Comparison of ENCODE assay signal across 9 cellular contexts in the genomic region with DNA sequence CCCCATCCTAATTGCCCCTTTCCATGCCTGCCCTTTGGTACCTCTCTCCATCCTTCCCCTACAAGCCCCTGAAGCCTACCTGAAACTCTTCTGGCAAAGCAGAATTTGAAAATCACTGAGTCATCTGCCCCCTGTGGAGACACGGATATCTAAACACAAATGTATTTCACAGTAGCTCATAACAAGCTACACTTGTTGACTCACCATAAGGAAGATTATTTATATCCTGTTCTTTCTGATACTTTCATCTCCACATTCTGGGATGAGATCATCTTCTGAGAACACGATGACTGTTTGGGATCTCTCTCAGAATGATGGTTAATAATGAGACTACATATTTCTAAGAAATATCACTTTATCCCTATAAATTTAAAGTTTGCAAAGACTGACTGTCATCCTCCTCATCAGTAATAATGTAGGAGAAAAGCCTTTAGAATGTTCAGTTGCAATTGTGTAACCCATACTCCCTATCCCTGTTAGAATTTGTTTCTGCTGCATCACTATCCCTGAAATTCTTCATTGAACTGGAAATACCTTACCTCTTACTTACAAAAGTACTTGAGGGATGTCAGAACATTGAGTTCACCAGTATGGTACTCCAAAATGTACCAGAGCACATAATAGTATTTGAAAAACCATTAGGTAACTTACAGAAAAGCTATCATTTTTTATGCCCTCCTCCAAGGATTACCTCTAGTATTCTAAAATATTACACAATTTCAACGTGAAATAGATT. TPM values are rescaled to one million over a fixed set of nuclear protein-coding genes. Genes with fewer than 3 reads are reported as not detected.
DNase-seq lines count a peak whose midpoint lies in the region; ATAC-seq, FAIRE-seq and TF ChIP-seq lines count a peak whose summit lies in the region.
"Had no signal": no experiment of that assay in that cellular context is flagged by ENCODE, and none has a peak within 500 bp of the region (broad histone marks: within the 10 kb centered on the region; RNA-seq: fewer than 3 reads in every experiment).

No MANE protein-coding gene starts in this region.

- dilution Hi-C loops in keratinocyte (cut with MboI; ENCODE audit: extremely low pct_ligation_motif_present, low sequenced_read_pairs), result no loop called here

- POLR2A ChIA-PET in WTC11 (lab: Charles Lee), result interaction anchor here (0.7 kb wide), 1 partner anchor 695 kb away, joined by 3 read pairs; no protein-coding TSS in a partner anchor

- H3K36me3 Mint-ChIP-seq in WTC11, result no peaks in the 10 kb centered on the region
- no peaks in the 10 kb centered on the region for H3K36me3 Mint-ChIP-seq in activated naive CD4-positive, alpha-beta T cell treated with anti-CD3 and anti-CD28 coated beads, Interleukin-2, amount 50 U/mL, for 72 hours
- H3K36me3 Mint-ChIP-seq in activated T-cell treated with anti-CD3 and anti-CD28 coated beads, Interleukin-2, amount 50 U/mL, for 72 hours (ENCODE audit: insufficient read depth in 2 of 2), result no peaks in the 10 kb centered on the region

- no peaks in the 10 kb centered on the region for H3K27me3 ChIP-seq in keratinocyte (ENCODE audit: control insufficient read depth, extremely low read depth, insufficient read depth, low read length)

- ATAC-seq in HG03354 (IDR thresholded peaks at IDR 0.05; ENCODE audit: poor library complexity, severe bottlenecking, unreplicated experiment) (peak; percentile 58), WTC11 (no peak; the same call in 1 of the 2 replicates), HG03139 (IDR thresholded peaks at IDR 0.05; ENCODE audit: unreplicated experiment) (no peak)
- ATAC-seq in activated naive CD4-positive, alpha-beta T cell treated with anti-CD3 and anti-CD28 coated beads, Interleukin-2, amount 50 U/mL, for 72 hours, result no peak
- no peak for ATAC-seq in activated T-cell treated with anti-CD3 and anti-CD28 coated beads, Interleukin-2, amount 50 U/mL, for 72 hours (replicated peaks in 1 of 2)
- ATAC-seq: HepG2 had no signal

- no peaks in the 10 kb centered on the region for H3K27me3 Mint-ChIP-seq in WTC11 (ENCODE audit: low read depth)
- H3K27me3 Mint-ChIP-seq in activated T-cell treated with anti-CD3 and anti-CD28 coated beads, Interleukin-2, amount 50 U/mL, for 72 hours (ENCODE audit: low read depth), result peaks cover 18% of the 10 kb centered on the region

- CTCF ChIA-PET in WTC11 (lab: Charles Lee), result interaction anchor here (1.2 to 2.1 kb wide), 6 partner anchors 11 to 116 kb away, joined by 3 to 6 read pairs (median 4); a partner anchor contains a TSS

- peaks cover 18% of the 10 kb centered on the region for H3K4me1 ChIP-seq in keratinocyte (ENCODE audit: control insufficient read depth, extremely low read depth, insufficient read depth, low read length)

- peak; percentile 60 for DNase-seq in AG09309 (ENCODE audit: low read depth)
- DNase-seq in WTC11 (ENCODE audit: low spot score), result no peak
- DNase-seq in keratinocyte (ENCODE audit: low read depth, low spot score), result peak; percentile 68
- DNase-seq in activated naive CD4-positive, alpha-beta T cell treated with anti-CD3 and anti-CD28 coated beads, Interleukin-2, amount 50 U/mL, for 72 hours (ENCODE audit: low spot score in 2 of 2), result no peak
- DNase-seq in activated T-cell treated with anti-CD3 and anti-CD28 coated beads, Interleukin-2, amount 50 U/mL, for 72 hours, result no peak
- DNase-seq in NCI-H1105 treated with DMSO at 0.1 percent for 48 hours (lab: John Stamatoyannopoulos, UW), result no peak

- no peaks in the 10 kb centered on the region for H3K9me3 Mint-ChIP-seq in WTC11
- H3K9me3 Mint-ChIP-seq in activated naive CD4-positive, alpha-beta T cell treated with anti-CD3 and anti-CD28 coated beads, Interleukin-2, amount 50 U/mL, for 72 hours, result no peaks in the 10 kb centered on the region
- H3K9me3 Mint-ChIP-seq in activated T-cell treated with anti-CD3 and anti-CD28 coated beads, Interleukin-2, amount 50 U/mL, for 72 hours, result no peaks in the 10 kb centered on the region

- peaks cover 19% of the 10 kb centered on the region for H3K79me2 ChIP-seq in keratinocyte (ENCODE audit: control insufficient read depth, insufficient read depth, low read length)

- peak overlapping the region; percentile 63 for H3K27ac ChIP-seq in keratinocyte (ENCODE audit: control insufficient read depth, insufficient read depth, low read length)

- H3K4me3 Mint-ChIP-seq in WTC11, result no peak overlapping the region
- H3K4me3 Mint-ChIP-seq in activated T-cell treated with anti-CD3 and anti-CD28 coated beads, Interleukin-2, amount 50 U/mL, for 72 hours, result no peak overlapping the region

- H3K9me3 ChIP-seq in keratinocyte (ENCODE audit: control insufficient read depth, low read depth, low read length), result no peaks in the 10 kb centered on the region

- H3K4me1 Mint-ChIP-seq in WTC11, result peaks cover 15% of the 10 kb centered on the region
- H3K4me1 Mint-ChIP-seq in activated T-cell treated with anti-CD3 and anti-CD28 coated beads, Interleukin-2, amount 50 U/mL, for 72 hours (ENCODE audit: low read depth), result no peaks in the 10 kb centered on the region

- H3K9me1 ChIP-seq in keratinocyte (ENCODE audit: control insufficient read depth, extremely low read depth, insufficient read depth, low read length), result no peaks in the 10 kb centered on the region

- H2AFZ ChIP-seq in keratinocyte (ENCODE audit: control insufficient read depth, low read length), result no peak overlapping the region

- FAIRE-seq in keratinocyte (lab: Jason Lieb, UNC), result peak; percentile 95
- FAIRE-seq: HepG2 had no signal

- H3K9ac ChIP-seq in keratinocyte (ENCODE audit: control insufficient read depth, extremely low read depth, insufficient read depth, low read length), result no peak overlapping the region

- H3K4me3 ChIP-seq in AG09309 (ENCODE audit: control insufficient read depth, low read depth, low read length), result no peak overlapping the region
- H3K4me3 ChIP-seq in keratinocyte (ENCODE audit: control insufficient read depth in 2 of 3, extremely low read depth in 1 of 3, insufficient read depth in 2 of 3, low read depth in 1 of 3, low read length in 3 of 3), result no peak overlapping the region

- no peak overlapping the region for H3K27ac Mint-ChIP-seq in WTC11
- no peak overlapping the region for H3K27ac Mint-ChIP-seq in activated naive CD4-positive, alpha-beta T cell treated with anti-CD3 and anti-CD28 coated beads, Interleukin-2, amount 50 U/mL, for 72 hours
- no peak overlapping the region for H3K27ac Mint-ChIP-seq in activated T-cell treated with anti-CD3 and anti-CD28 coated beads, Interleukin-2, amount 50 U/mL, for 72 hours

- TF ChIP-seq CTCF in AG09309 (IDR thresholded peaks at IDR 0.05; ENCODE audit: control insufficient read depth, insufficient read depth, low read depth, low read length, missing control alignments) (peak; percentile 20), WTC11 (IDR thresholded peaks at IDR 0.05) (no peak), keratinocyte (optimal IDR thresholded peaks at IDR 0.05 in 1 of 3, IDR thresholded peaks at IDR 0.05 in 1 of 3, conservative IDR thresholded peaks at IDR 0.05 in 1 of 3; ENCODE audit: extremely low read depth in 1 of 3, insufficient read depth in 2 of 3, low read length in 3 of 3) (peak; percentile 10 to 38 (median 24))

- no peaks in the 10 kb centered on the region for H4K20me1 ChIP-seq in keratinocyte (ENCODE audit: control insufficient read depth, extremely low read depth, insufficient read depth, low read length)

- no peaks in the 10 kb centered on the region for H3K36me3 ChIP-seq in keratinocyte (ENCODE audit: control insufficient read depth in 2 of 2, extremely low read depth in 1 of 2, insufficient read depth in 2 of 2, low read length in 2 of 2)

- peak overlapping the region; percentile 33 for H3K4me2 ChIP-seq in keratinocyte (ENCODE audit: control insufficient read depth, extremely low read depth, insufficient read depth, low read depth, low read length)

TF ChIP-seq in WTC11, 78 proteins besides CTCF, POLR2A, EP300 and RAD21:
- TF ChIP-seq NFE2L1 (CRISPR knock-in tag; IDR thresholded peaks at IDR 0.05) (peak; percentile 31; the same call in 1 of the 2 replicates), HMGA2 (CRISPR knock-in tag; IDR thresholded peaks at IDR 0.05) (no peak)
TF ChIP-seq in WTC11: peak in this region for 1.

RNA-seq across cellular contexts. Expression of a gene that starts 32.9 kb away (rescaled TPM):
- 5.3 to 7.8 TPM (median 7.1 TPM) in 3 replicates for total RNA-seq in WTC11 (2021)
- polyA plus RNA-seq in keratinocyte, result 0.80 to 3.1 TPM (median 1.5 TPM) in 3 replicates
- polyA plus RNA-seq in keratinocyte (2011; ENCODE audit: low read depth), result 3.5 TPM
- 0.27 and 0.63 TPM in 2 replicates for polyA plus RNA-seq in keratinocyte (2011; cell fraction: cytosol; rRNA removed)
- polyA plus RNA-seq in keratinocyte (2011; cell fraction: nucleus; rRNA removed), result 3.5 and 3.6 TPM in 2 replicates
- polyA plus RNA-seq in keratinocyte (2012; ENCODE audit: low replicate concordance), result 0.79 and 1.9 TPM in 2 replicates
- polyA minus RNA-seq in keratinocyte, result 5.1 to 7.7 TPM (median 7.5 TPM) in 3 replicates
- not detected for polyA minus RNA-seq in keratinocyte (2011; cell fraction: cytosol; rRNA and poly(A)+ RNA removed)
- polyA minus RNA-seq in keratinocyte (2011; cell fraction: nucleus; rRNA and poly(A)+ RNA removed), result 7.0 and 22.3 TPM in 2 replicates
- not detected for total RNA-seq in activated naive CD4-positive, alpha-beta T cell treated with anti-CD3 and anti-CD28 coated beads, Interleukin-2, amount 50 U/mL, for 72 hours
- total RNA-seq in activated T-cell treated with anti-CD3 and anti-CD28 coated beads, Interleukin-2, amount 50 U/mL, for 72 hours, result not detected
- polyA plus RNA-seq: HepG2 had no signal

Comparison
In these comparisons a context has a peak if more than half of its experiments do, and no peak if none do; other contexts are left out.
1. DNase-seq: peak in AG09309 (single experiment) and keratinocyte (single experiment); none in WTC11 (single experiment), activated naive CD4-positive, alpha-beta T cell treated with anti-CD3 and anti-CD28 coated beads, Interleukin-2, amount 50 U/mL, for 72 hours (0 of 2), activated T-cell treated with anti-CD3 and anti-CD28 coated beads, Interleukin-2, amount 50 U/mL, for 72 hours (0 of 2) and NCI-H1105 treated with DMSO at 0.1 percent for 48 hours (single experiment).